Comparison of ENCODE assay signal across 1 cellular context in genomic region chr17:67215991-67216421, GRCh38.
TF ChIP-seq lines count a peak whose summit lies in the region.

No MANE protein-coding gene starts in this region.

TF ChIP-seq in liver, 16 proteins besides CTCF, POLR2A, EP300 and RAD21 (continued from another document):
- no peak for TF ChIP-seq TAF1 (conservative IDR thresholded peaks at IDR 0.05)
